Comparison of ENCODE assay signal across 9 cellular contexts in the genomic region with DNA sequence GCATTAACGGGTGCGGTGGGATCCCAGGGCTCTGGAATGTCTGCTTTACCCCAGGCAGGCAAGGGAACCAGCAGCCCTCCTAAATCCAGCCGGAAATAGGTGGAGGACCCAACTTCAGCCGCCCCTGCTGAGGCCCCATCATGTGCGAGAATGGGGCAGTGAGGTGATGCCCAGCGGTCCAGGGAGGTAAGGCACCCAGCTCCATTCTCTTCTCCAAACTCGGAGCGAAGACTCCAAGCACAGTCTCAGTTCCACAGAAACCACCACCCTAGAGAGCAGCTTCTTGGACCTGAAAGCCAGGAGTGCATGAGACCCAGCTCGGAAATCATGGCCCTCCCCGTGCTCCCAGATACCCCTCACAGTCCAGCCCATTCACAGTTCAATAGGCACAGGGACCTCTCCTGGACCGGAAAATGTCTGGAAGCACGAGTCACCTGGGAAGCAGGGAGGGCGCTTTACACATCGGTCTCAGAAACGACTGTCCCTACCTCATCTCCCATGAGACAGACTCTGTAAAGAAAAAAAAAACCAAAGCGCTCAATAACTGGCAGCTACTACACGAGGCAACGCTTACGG. TPM values are rescaled to one million over a fixed set of nuclear protein-coding genes. Genes with fewer than 3 reads are reported as not detected.
DNase-seq lines count a peak whose midpoint lies in the region; ATAC-seq and TF ChIP-seq lines count a peak whose summit lies in the region.
"Had no signal": no experiment of that assay in that cellular context is flagged by ENCODE, and none has a peak within 500 bp of the region (broad histone marks: within the 10 kb centered on the region; RNA-seq: fewer than 3 reads in every experiment).

No MANE protein-coding gene starts in this region.

- H3K9me3 ChIP-seq in CD8-positive, alpha-beta memory T cell (ENCODE audit: low read length): no peaks in the 10 kb centered on the region
- H3K9me3 ChIP-seq in duodenal mucosa (ENCODE audit: control insufficient read depth in 1 of 2, low read length in 2 of 2) (no peaks in the 10 kb centered on the region), neuron (ENCODE audit: low read length) (no peaks in the 10 kb centered on the region)

- H3K9ac ChIP-seq in KMS-11: peak overlapping the region; percentile 69; the same call in 1 of the 2 replicates
- peak overlapping the region; percentile 76 for H3K9ac ChIP-seq in duodenal mucosa (ENCODE audit: low read depth in 1 of 2, low read length in 2 of 2)

- H3K36me3 Mint-ChIP-seq in CD8-positive, alpha-beta memory T cell: no peaks in the 10 kb centered on the region

- no peaks in the 10 kb centered on the region for H3K36me3 ChIP-seq in CD8-positive, alpha-beta memory T cell (ENCODE audit: insufficient read depth, low read length)
- H3K36me3 ChIP-seq in KMS-11 (ENCODE audit: insufficient read depth): no peaks in the 10 kb centered on the region
- peaks cover 0 to 7% of the 10 kb centered on the region in 2 donors for H3K36me3 ChIP-seq in duodenal mucosa (ENCODE audit: control insufficient read depth in 1 of 2, insufficient read depth in 2 of 2, low read length in 2 of 2)
- H3K36me3 ChIP-seq in neuron (ENCODE audit: insufficient read depth, low read length): no peaks in the 10 kb centered on the region

- no peaks in the 10 kb centered on the region for H4K20me1 ChIP-seq in KMS-11 (ENCODE audit: insufficient read depth)

- POLR2A ChIA-PET in CD8-positive, alpha-beta memory T cell (lab: Charles Lee): no interaction called here

- H3K27me3 Mint-ChIP-seq in CD8-positive, alpha-beta memory T cell: peaks cover 39 to 56% of the 10 kb centered on the region in 2 donors

- no peaks in the 10 kb centered on the region for H3K27me3 ChIP-seq in CD8-positive, alpha-beta memory T cell (ENCODE audit: insufficient read depth, low read length, poor library complexity, severe bottlenecking)
- H3K27me3 ChIP-seq in KMS-11 (ENCODE audit: insufficient read depth, low read depth) (no peaks in the 10 kb centered on the region), duodenal mucosa (ENCODE audit: control insufficient read depth in 1 of 2, insufficient read depth in 2 of 2, low read length in 2 of 2) (peaks cover 0 to 2% of the 10 kb centered on the region in 2 donors), neuron (ENCODE audit: insufficient read depth, low read length) (no peaks in the 10 kb centered on the region)

- CTCF ChIA-PET in CD8-positive, alpha-beta memory T cell (lab: Charles Lee): no interaction called here

- H2AFZ ChIP-seq in KMS-11 (ENCODE audit: low read depth) (peak overlapping the region; percentile 78; the same call in 1 of the 2 replicates), neuron (ENCODE audit: low read depth, low read length) (peak overlapping the region; percentile 95)

- no peak for DNase-seq in CD8-positive, alpha-beta memory T cell
- DNase-seq in nucleus accumbens (lab: John Stamatoyannopoulos, UW): no peak
- DNase-seq in stimulated activated CD4-positive, alpha-beta T cell treated with anti-CD3 and anti-CD28 coated beads, Interleukin-4, amount 100 ng/mL, for 24 hours: no peak
- DNase-seq in NCI-H1694 (lab: John Stamatoyannopoulos, UW): no peak
- DNase-seq: NCI-H1417 treated with DMSO at 0.1 percent for 48 hours had no signal

- H3K4me3 Mint-ChIP-seq in CD8-positive, alpha-beta memory T cell: peak overlapping the region in 6 of 7 donors; percentile 48 to 72 (median 56)

- no peaks in the 10 kb centered on the region for H3K4me1 ChIP-seq in CD8-positive, alpha-beta memory T cell (ENCODE audit: insufficient read depth, low read length)
- peaks cover 34% of the 10 kb centered on the region for H3K4me1 ChIP-seq in KMS-11 (ENCODE audit: low read depth, poor library complexity, severe bottlenecking)
- H3K4me1 ChIP-seq in duodenal mucosa (ENCODE audit: control insufficient read depth in 1 of 2, insufficient read depth in 2 of 2, low read length in 2 of 2): peaks cover 59 to 63% of the 10 kb centered on the region in 2 donors
- H3K4me1 ChIP-seq in neuron (ENCODE audit: insufficient read depth, low read length): peaks cover 28% of the 10 kb centered on the region

- no peak overlapping the region for H3K27ac ChIP-seq in CD8-positive, alpha-beta memory T cell (ENCODE audit: low read depth, low read length)
- H3K27ac ChIP-seq in KMS-11: peak overlapping the region; percentile 42; the same call in 1 of the 2 replicates
- H3K27ac ChIP-seq in duodenal mucosa (ENCODE audit: low read depth, low read length): no peak overlapping the region

- H3K79me2 ChIP-seq in KMS-11 (ENCODE audit: insufficient read depth, low read depth): no peaks in the 10 kb centered on the region

- no peak for TF ChIP-seq CTCF in KMS-11 (conservative IDR thresholded peaks at IDR 0.05; ENCODE audit: low read depth, low read length)

- H3K9me3 Mint-ChIP-seq in CD8-positive, alpha-beta memory T cell: no peaks in the 10 kb centered on the region

- H3K4me3 ChIP-seq in CD8-positive, alpha-beta memory T cell (ENCODE audit: low read length): no peak overlapping the region
- H3K4me3 ChIP-seq in KMS-11 (IDR thresholded peaks at IDR 0.05; ENCODE audit: insufficient read depth, low read depth, low read length) (no peak overlapping the region), duodenal mucosa (ENCODE audit: low read depth in 1 of 2, low read length in 2 of 2) (peak overlapping the region; percentile 80 to 85), neuron (ENCODE audit: low read length) (peak overlapping the region; percentile 77)

- ATAC-seq in HG03039 (IDR thresholded peaks at IDR 0.05; ENCODE audit: unreplicated experiment): no peak

- peak overlapping the region; percentile 76 for H3K4me2 ChIP-seq in KMS-11

- peaks cover 0 to 16% (median 4%) of the 10 kb centered on the region in 3 donors for H3K4me1 Mint-ChIP-seq in CD8-positive, alpha-beta memory T cell

- H3K27ac Mint-ChIP-seq in CD8-positive, alpha-beta memory T cell: no peak overlapping the region

RNA-seq across cellular contexts. Expression of gene SDC1, which starts 2.1 kb away (rescaled TPM):
- under 1 TPM; 0.13 to 0.27 TPM for total RNA-seq in CD8-positive, alpha-beta memory T cell
- polyA plus RNA-seq in CD8-positive, alpha-beta memory T cell: not detected

Comparison
In these comparisons a context has a peak if more than half of its experiments do, and no peak if none do; other contexts are left out.
1. H3K4me3 ChIP-seq: peak in duodenal mucosa (2 of 2) and neuron (single experiment); none in CD8-positive, alpha-beta memory T cell (single experiment) and KMS-11 (single experiment).